In genomic region chr9:105557804-105558610, GRCh38 we compare ENCODE assay signal across 1 cellular context.
TF ChIP-seq lines count a peak whose summit lies in the region.

FKTN (plus strand) TSS chr9:105558131; CDS start chr9:105575033, 16,902 bp downstream.

TF ChIP-seq in HepG2, 621 proteins besides CTCF, POLR2A, EP300 and RAD21 (continued from another document and continues in another):
- TF ChIP-seq, protein P1, sequence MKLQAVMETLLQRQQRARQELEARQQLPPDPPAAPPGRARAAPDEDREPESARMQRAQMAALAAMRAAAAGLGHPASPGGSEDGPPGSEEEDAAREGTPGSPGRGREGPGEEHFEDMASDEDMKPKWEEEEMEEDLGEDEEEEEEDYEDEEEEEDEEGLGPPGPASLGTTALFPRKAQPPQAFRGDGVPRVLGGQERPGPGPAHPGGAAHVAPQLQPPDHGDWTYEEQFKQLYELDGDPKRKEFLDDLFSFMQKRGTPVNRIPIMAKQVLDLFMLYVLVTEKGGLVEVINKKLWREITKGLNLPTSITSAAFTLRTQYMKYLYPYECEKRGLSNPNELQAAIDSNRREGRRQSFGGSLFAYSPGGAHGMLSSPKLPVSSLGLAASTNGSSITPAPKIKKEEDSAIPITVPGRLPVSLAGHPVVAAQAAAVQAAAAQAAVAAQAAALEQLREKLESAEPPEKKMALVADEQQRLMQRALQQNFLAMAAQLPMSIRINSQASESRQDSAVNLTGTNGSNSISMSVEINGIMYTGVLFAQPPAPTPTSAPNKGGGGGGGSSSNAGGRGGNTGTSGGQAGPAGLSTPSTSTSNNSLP (IDR thresholded peaks at IDR 0.05; ENCODE audit: low read depth, low read length), result no peak
- TF ChIP-seq NR1H2 (CRISPR knock-in tag; IDR thresholded peaks at IDR 0.05; ENCODE audit: borderline replicate concordance, low read depth), result no peak
- TF ChIP-seq DMAP1 (CRISPR knock-in tag; IDR thresholded peaks at IDR 0.05), result peak; percentile 70
- 0 out of 2 replicates have a peak, but pooled peaks have one; percentile 24 for TF ChIP-seq ZNF746 (CRISPR knock-in tag; IDR thresholded peaks at IDR 0.05)
- TF ChIP-seq ZFP36 (IDR thresholded peaks at IDR 0.05; ENCODE audit: borderline replicate concordance, low read depth, low read length, partially characterized antibody), result no peak
- peak; percentile 50; the same call in 1 of the 2 replicates for TF ChIP-seq ERF (CRISPR knock-in tag; IDR thresholded peaks at IDR 0.05)
- TF ChIP-seq ZNF337 (CRISPR knock-in tag; IDR thresholded peaks at IDR 0.05; ENCODE audit: borderline replicate concordance, low read depth), result peak; percentile 52; the same call in 1 of the 2 replicates
- peak; percentile 80 for TF ChIP-seq HDAC1 (CRISPR knock-in tag; IDR thresholded peaks at IDR 0.05)
- TF ChIP-seq ZEB1 (IDR thresholded peaks at IDR 0.05; ENCODE audit: insufficient replicate concordance, low read depth), result no peak
- peak; percentile 60 for TF ChIP-seq MED1 (CRISPR knock-in tag; IDR thresholded peaks at IDR 0.05)
- TF ChIP-seq ZNF496 (CRISPR knock-in tag; IDR thresholded peaks at IDR 0.05; ENCODE audit: insufficient replicate concordance), result no peak
- TF ChIP-seq ZNF264 (CRISPR knock-in tag; IDR thresholded peaks at IDR 0.05), result peak; percentile 61; the same call in 1 of the 2 replicates
- TF ChIP-seq, protein P2, sequence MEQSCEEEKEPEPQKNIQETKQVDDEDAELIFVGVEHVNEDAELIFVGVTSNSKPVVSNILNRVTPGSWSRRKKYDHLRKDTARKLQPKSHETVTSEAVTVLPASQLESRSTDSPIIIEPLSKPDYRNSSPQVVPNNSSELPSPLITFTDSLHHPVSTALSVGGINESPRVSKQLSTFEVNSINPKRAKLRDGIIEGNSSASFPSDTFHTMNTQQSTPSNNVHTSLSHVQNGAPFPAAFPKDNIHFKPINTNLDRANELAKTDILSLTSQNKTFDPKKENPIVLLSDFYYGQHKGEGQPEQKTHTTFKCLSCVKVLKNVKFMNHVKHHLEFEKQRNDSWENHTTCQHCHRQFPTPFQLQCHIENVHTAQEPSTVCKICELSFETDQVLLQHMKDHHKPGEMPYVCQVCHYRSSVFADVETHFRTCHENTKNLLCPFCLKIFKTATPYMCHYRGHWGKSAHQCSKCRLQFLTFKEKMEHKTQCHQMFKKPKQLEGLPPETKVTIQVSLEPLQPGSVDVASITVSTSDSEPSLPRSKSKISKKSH (CRISPR knock-in tag; IDR thresholded peaks at IDR 0.05; ENCODE audit: borderline replicate concordance), result peak; percentile 80; the same call in 1 of the 2 replicates
- TF ChIP-seq ZNF761 (CRISPR knock-in tag; conservative IDR thresholded peaks at IDR 0.05), result 0 out of 2 replicates have a peak, but pooled peaks have one; percentile 39
- TF ChIP-seq ZNF510 (CRISPR knock-in tag; IDR thresholded peaks at IDR 0.05; ENCODE audit: low read depth), result no peak
- TF ChIP-seq PTBP1 (IDR thresholded peaks at IDR 0.05; ENCODE audit: low read depth, low read length, poor library complexity, severe bottlenecking), result no peak
- no peak for TF ChIP-seq BCLAF1 (IDR thresholded peaks at IDR 0.05)
- no peak for TF ChIP-seq ZNF850 (CRISPR knock-in tag; conservative IDR thresholded peaks at IDR 0.05)
- TF ChIP-seq, protein P3, sequence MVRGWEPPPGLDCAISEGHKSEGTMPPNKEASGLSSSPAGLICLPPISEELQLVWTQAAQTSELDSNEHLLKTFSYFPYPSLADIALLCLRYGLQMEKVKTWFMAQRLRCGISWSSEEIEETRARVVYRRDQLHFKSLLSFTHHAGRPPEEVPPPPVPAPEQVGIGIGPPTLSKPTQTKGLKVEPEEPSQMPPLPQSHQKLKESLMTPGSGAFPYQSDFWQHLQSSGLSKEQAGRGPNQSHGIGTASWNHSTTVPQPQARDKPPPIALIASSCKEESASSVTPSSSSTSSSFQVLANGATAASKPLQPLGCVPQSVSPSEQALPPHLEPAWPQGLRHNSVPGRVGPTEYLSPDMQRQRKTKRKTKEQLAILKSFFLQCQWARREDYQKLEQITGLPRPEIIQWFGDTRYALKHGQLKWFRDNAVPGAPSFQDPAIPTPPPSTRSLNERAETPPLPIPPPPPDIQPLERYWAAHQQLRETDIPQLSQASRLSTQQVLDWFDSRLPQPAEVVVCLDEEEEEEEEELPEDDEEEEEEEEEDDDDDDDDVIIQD (CRISPR knock-in tag; IDR thresholded peaks at IDR 0.05; ENCODE audit: low read depth), result peak; percentile 43; the same call in 1 of the 2 replicates
- no peak for TF ChIP-seq FOXA1 (IDR thresholded peaks at IDR 0.05)
- no peak for TF ChIP-seq FOXA1 (CRISPR knock-in tag; IDR thresholded peaks at IDR 0.05)
- no peak for TF ChIP-seq ZNF549 (CRISPR knock-in tag; IDR thresholded peaks at IDR 0.05)
- TF ChIP-seq CBX2 (IDR thresholded peaks at IDR 0.05; ENCODE audit: low read depth, low read length), result no peak
- TF ChIP-seq CBX2 (CRISPR knock-in tag; IDR thresholded peaks at IDR 0.05; ENCODE audit: low read depth), result no peak
- TF ChIP-seq ZNF460 (CRISPR knock-in tag; IDR thresholded peaks at IDR 0.05; ENCODE audit: borderline replicate concordance), result no peak
- 0 out of 2 replicates have a peak, but pooled peaks have one; percentile 35 for TF ChIP-seq CREB3 (CRISPR knock-in tag; IDR thresholded peaks at IDR 0.05)
- no peak for TF ChIP-seq FOXJ3 (CRISPR knock-in tag; IDR thresholded peaks at IDR 0.05; ENCODE audit: borderline replicate concordance)
- TF ChIP-seq CAMTA2 (CRISPR knock-in tag; IDR thresholded peaks at IDR 0.05; ENCODE audit: borderline replicate concordance), result no peak
- TF ChIP-seq ADNP (CRISPR knock-in tag; IDR thresholded peaks at IDR 0.05), result no peak
- TF ChIP-seq ZNF225 (CRISPR knock-in tag; IDR thresholded peaks at IDR 0.05), result peak; percentile 78
- TF ChIP-seq SIN3A (IDR thresholded peaks at IDR 0.05; ENCODE audit: borderline replicate concordance, low read depth, low read length), result peak; percentile 42; the same call in 1 of the 2 replicates
- no peak for TF ChIP-seq EHMT2 (IDR thresholded peaks at IDR 0.05; ENCODE audit: borderline replicate concordance, low read depth, low read length)
- no peak for TF ChIP-seq ZNF589 (CRISPR knock-in tag; conservative IDR thresholded peaks at IDR 0.05)
- no peak for TF ChIP-seq HNF4G (IDR thresholded peaks at IDR 0.05; ENCODE audit: borderline replicate concordance, low read depth, low read length)
- no peak for TF ChIP-seq HNF4G (CRISPR knock-in tag; IDR thresholded peaks at IDR 0.05; ENCODE audit: borderline replicate concordance, low read depth)
- TF ChIP-seq RBFOX2 (IDR thresholded peaks at IDR 0.05; ENCODE audit: low read depth, low read length), result peak; percentile 83
- TF ChIP-seq THAP9 (CRISPR knock-in tag; IDR thresholded peaks at IDR 0.05; ENCODE audit: borderline replicate concordance), result peak; percentile 82; the same call in 1 of the 2 replicates
- TF ChIP-seq ZSCAN21 (CRISPR knock-in tag; IDR thresholded peaks at IDR 0.05; ENCODE audit: borderline replicate concordance), result peak; percentile 75; the same call in 1 of the 2 replicates
- TF ChIP-seq, protein P4, sequence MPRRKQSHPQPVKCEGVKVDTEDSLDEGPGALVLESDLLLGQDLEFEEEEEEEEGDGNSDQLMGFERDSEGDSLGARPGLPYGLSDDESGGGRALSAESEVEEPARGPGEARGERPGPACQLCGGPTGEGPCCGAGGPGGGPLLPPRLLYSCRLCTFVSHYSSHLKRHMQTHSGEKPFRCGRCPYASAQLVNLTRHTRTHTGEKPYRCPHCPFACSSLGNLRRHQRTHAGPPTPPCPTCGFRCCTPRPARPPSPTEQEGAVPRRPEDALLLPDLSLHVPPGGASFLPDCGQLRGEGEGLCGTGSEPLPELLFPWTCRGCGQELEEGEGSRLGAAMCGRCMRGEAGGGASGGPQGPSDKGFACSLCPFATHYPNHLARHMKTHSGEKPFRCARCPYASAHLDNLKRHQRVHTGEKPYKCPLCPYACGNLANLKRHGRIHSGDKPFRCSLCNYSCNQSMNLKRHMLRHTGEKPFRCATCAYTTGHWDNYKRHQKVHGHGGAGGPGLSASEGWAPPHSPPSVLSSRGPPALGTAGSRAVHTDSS (CRISPR knock-in tag; conservative IDR thresholded peaks at IDR 0.05), result no peak
- no peak for TF ChIP-seq SMARCC2 (IDR thresholded peaks at IDR 0.05)
- no peak for TF ChIP-seq PHF5A (CRISPR knock-in tag; IDR thresholded peaks at IDR 0.05; ENCODE audit: low read depth, unreplicated experiment)
- 0 out of 2 replicates have a peak, but pooled peaks have one; percentile 22 for TF ChIP-seq ZFP1 (CRISPR knock-in tag; IDR thresholded peaks at IDR 0.05)
- TF ChIP-seq, protein P5, sequence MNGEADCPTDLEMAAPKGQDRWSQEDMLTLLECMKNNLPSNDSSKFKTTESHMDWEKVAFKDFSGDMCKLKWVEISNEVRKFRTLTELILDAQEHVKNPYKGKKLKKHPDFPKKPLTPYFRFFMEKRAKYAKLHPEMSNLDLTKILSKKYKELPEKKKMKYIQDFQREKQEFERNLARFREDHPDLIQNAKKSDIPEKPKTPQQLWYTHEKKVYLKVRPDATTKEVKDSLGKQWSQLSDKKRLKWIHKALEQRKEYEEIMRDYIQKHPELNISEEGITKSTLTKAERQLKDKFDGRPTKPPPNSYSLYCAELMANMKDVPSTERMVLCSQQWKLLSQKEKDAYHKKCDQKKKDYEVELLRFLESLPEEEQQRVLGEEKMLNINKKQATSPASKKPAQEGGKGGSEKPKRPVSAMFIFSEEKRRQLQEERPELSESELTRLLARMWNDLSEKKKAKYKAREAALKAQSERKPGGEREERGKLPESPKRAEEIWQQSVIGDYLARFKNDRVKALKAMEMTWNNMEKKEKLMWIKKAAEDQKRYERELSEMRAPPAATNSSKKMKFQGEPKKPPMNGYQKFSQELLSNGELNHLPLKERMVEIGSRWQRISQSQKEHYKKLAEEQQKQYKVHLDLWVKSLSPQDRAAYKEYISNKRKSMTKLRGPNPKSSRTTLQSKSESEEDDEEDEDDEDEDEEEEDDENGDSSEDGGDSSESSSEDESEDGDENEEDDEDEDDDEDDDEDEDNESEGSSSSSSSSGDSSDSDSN (CRISPR knock-in tag; IDR thresholded peaks at IDR 0.05), result peak; percentile 66
- TF ChIP-seq HNRNPK (IDR thresholded peaks at IDR 0.05; ENCODE audit: low read depth, low read length, poor library complexity, severe bottlenecking), result no peak
- peak; percentile 72; the same call in 1 of the 2 replicates for TF ChIP-seq ZNF580 (CRISPR knock-in tag; IDR thresholded peaks at IDR 0.05; ENCODE audit: borderline replicate concordance, low read depth)
- TF ChIP-seq ATRX (CRISPR knock-in tag; IDR thresholded peaks at IDR 0.05; ENCODE audit: borderline replicate concordance), result no peak
- no peak for TF ChIP-seq GTF2F1 (IDR thresholded peaks at IDR 0.05; ENCODE audit: low read length)
- TF ChIP-seq, protein P6, sequence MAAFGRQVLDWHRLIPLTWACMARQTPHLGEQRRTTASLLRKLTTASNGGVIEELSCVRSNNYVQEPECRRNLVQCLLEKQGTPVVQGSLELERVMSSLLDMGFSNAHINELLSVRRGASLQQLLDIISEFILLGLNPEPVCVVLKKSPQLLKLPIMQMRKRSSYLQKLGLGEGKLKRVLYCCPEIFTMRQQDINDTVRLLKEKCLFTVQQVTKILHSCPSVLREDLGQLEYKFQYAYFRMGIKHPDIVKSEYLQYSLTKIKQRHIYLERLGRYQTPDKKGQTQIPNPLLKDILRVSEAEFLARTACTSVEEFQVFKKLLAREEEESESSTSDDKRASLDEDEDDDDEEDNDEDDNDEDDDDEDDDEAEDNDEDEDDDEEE (CRISPR knock-in tag; IDR thresholded peaks at IDR 0.05), result peak; percentile 69; the same call in 1 of the 2 replicates
- no peak for TF ChIP-seq ZNF468 (CRISPR knock-in tag; IDR thresholded peaks at IDR 0.05)
- TF ChIP-seq ZNF83 (CRISPR knock-in tag; IDR thresholded peaks at IDR 0.05; ENCODE audit: borderline replicate concordance), result peak; percentile 58; the same call in 1 of the 2 replicates
